ENCODE assay signal across 19 cellular contexts in the genomic region with DNA sequence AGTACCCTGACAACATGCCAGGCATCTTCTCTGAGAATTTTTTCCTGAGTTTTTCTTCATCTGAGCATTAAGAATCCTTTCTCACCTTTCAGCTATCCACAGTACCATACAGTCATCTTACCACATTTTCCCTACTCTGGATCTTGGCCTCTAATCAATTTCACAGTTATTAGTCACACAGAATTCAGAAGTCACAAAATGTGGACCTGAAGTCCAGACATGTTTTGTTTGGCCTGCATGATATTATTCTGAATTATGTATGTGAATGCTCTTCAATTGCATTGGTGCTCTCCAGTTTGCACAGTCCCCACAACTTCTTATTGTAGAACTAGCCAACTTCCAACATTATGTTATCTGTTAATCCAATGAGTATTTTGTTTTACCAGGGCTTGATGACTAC.
"Had no signal": no experiment of that assay in that cellular context is flagged by ENCODE, and none has a peak within 500 bp of the region (broad histone marks: within the 10 kb centered on the region; RNA-seq: fewer than 3 reads in every experiment).

No MANE protein-coding gene starts in this region.

- H3K27ac ChIP-seq: colonic mucosa, heart right ventricle, left ventricle myocardium inferior had no signal

- H3K9me3 ChIP-seq: colonic mucosa, left ventricle myocardium inferior, mucosa of descending colon had no signal

- DNase-seq: activated CD4-positive, alpha-beta T cell treated with anti-CD3 and anti-CD28 coated beads, Interleukin-2, amount 10 ng/mL, durations not matched to agents 7 days and 5 days; activated CD8-positive, alpha-beta memory T cell treated with anti-CD3 and anti-CD28 coated beads, Interleukin-2, amount 50 U/mL, for 48 hours; activated effector memory CD4-positive, alpha-beta T cell treated with Interleukin-2 at 50 U/mL for 16 hours; activated naive CD4-positive, alpha-beta T cell treated with anti-CD3 and anti-CD28 coated beads, Interleukin-2, amount 10 ng/mL, durations not matched to agents 7 days and 5 days; activated naive CD8-positive, alpha-beta T cell treated with anti-CD3 and anti-CD28 coated beads, Interleukin-2, amount 50 U/mL, for 24 hours; activated T-cell treated with anti-CD3 and anti-CD28 coated beads, Interleukin-2, amount 50 U/mL, for 48 hours; aorta; caudate nucleus; colonic mucosa; endodermal cell; erythroblast; heart right ventricle; kidney glomerular epithelial cell; left ventricle myocardium inferior; mucosa of descending colon; naive B cell; stimulated activated naive CD8-positive, alpha-beta T cell treated with anti-CD3 and anti-CD28 coated beads, Interleukin-15, Interleukin-2, amounts not matched to agents 100 U/mL and 50 U/mL, for 24 hours; T-helper 1 cell; T1000 had no signal

- H3K27me3 ChIP-seq: colonic mucosa, heart right ventricle had no signal

- H3K4me1 ChIP-seq: colonic mucosa, heart right ventricle, left ventricle myocardium inferior had no signal

- H3K4me3 ChIP-seq: colonic mucosa, heart right ventricle, left ventricle myocardium inferior, mucosa of descending colon had no signal

- H3K36me3 ChIP-seq: colonic mucosa, heart right ventricle, left ventricle myocardium inferior had no signal
